Comparison of ENCODE assay signal across 13 cellular contexts in the genomic region with DNA sequence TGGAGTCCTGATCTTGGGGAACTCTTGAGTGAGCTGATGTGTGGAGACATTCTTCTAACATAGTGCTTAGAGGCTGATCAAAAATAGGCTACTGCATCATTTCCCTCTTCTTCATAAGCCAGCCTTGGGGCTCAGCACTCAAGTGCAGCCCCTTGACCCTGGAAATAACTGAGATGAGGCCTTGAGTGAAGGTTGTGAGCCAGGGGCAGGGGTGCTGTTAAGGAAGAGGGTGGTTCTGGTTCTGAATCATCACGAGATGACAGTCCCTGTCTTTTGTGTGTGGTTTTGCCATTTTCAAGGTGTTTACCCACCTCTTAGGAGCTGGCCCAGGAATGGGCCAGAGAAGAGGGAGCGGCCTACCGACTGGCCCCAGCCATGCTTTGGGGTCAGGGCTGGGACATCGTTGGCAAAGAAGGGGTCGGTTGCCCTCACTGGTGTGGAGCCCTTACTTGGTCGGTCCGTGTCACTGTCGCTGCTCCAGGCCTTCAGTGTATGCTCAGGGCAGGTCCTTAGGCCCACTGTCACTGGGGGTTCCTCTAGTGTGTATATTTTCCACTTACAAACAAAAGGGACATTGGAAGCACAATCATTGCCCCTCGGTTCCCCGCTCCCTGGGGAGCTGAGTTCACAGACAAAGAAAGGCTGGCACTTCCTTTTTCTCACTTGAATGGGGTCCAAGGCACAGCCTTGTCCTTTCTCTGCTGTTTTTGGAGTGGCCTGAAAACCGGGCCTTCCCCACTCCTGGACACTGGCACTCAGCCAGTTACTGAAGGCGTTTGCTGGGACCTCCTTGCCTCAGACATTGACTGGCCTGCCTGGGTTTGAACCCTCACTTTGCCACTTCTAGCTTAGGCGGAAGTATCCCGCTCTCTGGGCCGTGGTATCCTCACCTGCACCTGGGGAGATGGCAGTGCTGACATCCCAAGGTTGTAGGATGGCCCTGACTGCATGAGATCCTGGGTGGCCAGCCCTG.
"Had no signal": no experiment of that assay in that cellular context is flagged by ENCODE, and none has a peak within 500 bp of the region (broad histone marks: within the 10 kb centered on the region; RNA-seq: fewer than 3 reads in every experiment).

No MANE protein-coding gene starts in this region.

- H3K4me1 Mint-ChIP-seq: endodermal cell had no signal

- H3K4me3 ChIP-seq: neural progenitor cell had no signal

- H3K4me3 Mint-ChIP-seq: activated B cell treated with CpG ODN at 0.5 μM for 24 hours; dendritic cell treated with granulocyte-macrophage colony-stimulating factor and Interleukin-4, amounts not matched to agents 40 ng/mL and 50 ng/mL, for 4 days; endodermal cell; mesothelial cell of epicardium; neural progenitor cell; type B pancreatic cell had no signal

- H3K27me3 ChIP-seq: neural progenitor cell had no signal

- H3K4me1 ChIP-seq: neural progenitor cell had no signal

- H3K27ac ChIP-seq: neural progenitor cell had no signal

- DNase-seq: activated B cell treated with CpG ODN at 0.5 μM for 24 hours; activated CD4-positive, alpha-beta T cell treated with anti-CD3 and anti-CD28 coated beads, Interleukin-2, amount 50 U/mL, for 4 hours; activated effector memory CD4-positive, alpha-beta T cell treated with anti-CD3 and anti-CD28 coated beads, Interleukin-2, amount 50 U/mL, for 16 hours; central memory CD4-positive, alpha-beta T cell; endodermal cell; erythroblast; hippocampal formation; small intestine had no signal

- H3K9me3 Mint-ChIP-seq: activated B cell treated with CpG ODN at 0.5 μM for 24 hours; dendritic cell treated with granulocyte-macrophage colony-stimulating factor and Interleukin-4, amounts not matched to agents 40 ng/mL and 50 ng/mL, for 4 days; mesothelial cell of epicardium; neural progenitor cell; type B pancreatic cell had no signal

- H3K27me3 Mint-ChIP-seq: activated B cell treated with CpG ODN at 0.5 μM for 24 hours; dendritic cell treated with granulocyte-macrophage colony-stimulating factor and Interleukin-4, amounts not matched to agents 40 ng/mL and 50 ng/mL, for 4 days; type B pancreatic cell had no signal

- ATAC-seq: SK-N-SH treated with all-trans-retinoic acid at 6 μM for 48 hours had no signal

- H3K27ac Mint-ChIP-seq: activated B cell treated with CpG ODN at 0.5 μM for 24 hours; dendritic cell treated with granulocyte-macrophage colony-stimulating factor and Interleukin-4, amounts not matched to agents 40 ng/mL and 50 ng/mL, for 4 days; endodermal cell; mesothelial cell of epicardium; neural progenitor cell; type B pancreatic cell had no signal
